In genomic region chr17:81387235-81388060, GRCh38 we compare ENCODE assay signal across 8 cellular contexts. TPM values are rescaled to one million over a fixed set of nuclear protein-coding genes. Genes with fewer than 3 reads are reported as not detected.
A peak's percentile ranks its signal among the peaks of the same experiment; 100 is the strongest.
DNase-seq lines count a peak whose midpoint lies in the region; ATAC-seq, FAIRE-seq and TF ChIP-seq lines count a peak whose summit lies in the region.

No MANE protein-coding gene starts in this region.

- in situ Hi-C loops in K562 (cut with MboI) = no loop called here

- H3K9me3 ChIP-seq in K562 (replicated peaks; ENCODE audit: control insufficient read depth, insufficient read depth, low read depth, low read length) (no peaks in the 10 kb centered on the region), iPS-20b (ENCODE audit: insufficient read depth, low read depth, low read length) (peaks cover 9% of the 10 kb centered on the region), skeletal muscle tissue (ENCODE audit: control insufficient read depth in 3 of 3, low read length in 3 of 3) (no peaks in the 10 kb centered on the region)

- DNase-seq in GM10248 (ENCODE audit: extremely low spot score) (peak; percentile 79), NOMO-1 treated with DMSO at 0.1 percent for 48 hours (lab: John Stamatoyannopoulos, UW; ENCODE audit: unreplicated experiment) (peak; percentile 74), K562 (ENCODE audit: extremely low read depth in 1 of 4, low spot score in 3 of 4) (peak in 2 of 4 experiments; percentile 70 to 71), KG1 (lab: John Stamatoyannopoulos, UW) (no peak)

- peaks cover 9% of the 10 kb centered on the region; the same call in 2 of the 3 replicates for H3K36me3 ChIP-seq in K562 (ENCODE audit: control insufficient read depth, insufficient read depth, low read length)
- no peaks in the 10 kb centered on the region for H3K36me3 ChIP-seq in iPS-20b (ENCODE audit: insufficient read depth, low read depth, low read length)
- peaks cover 0 to 3% (median 3%) of the 10 kb centered on the region in 3 donors for H3K36me3 ChIP-seq in skeletal muscle tissue (ENCODE audit: control insufficient read depth in 3 of 3, insufficient read depth in 3 of 3, low read length in 3 of 3)

- H2AFZ ChIP-seq in K562 (ENCODE audit: low read depth, low read length) = peak overlapping the region; percentile 90

- BruUV-seq in K562 (replicated peaks; lab: Mats Ljungman, UMichigan) = no TSS peak

- peaks cover 13% of the 10 kb centered on the region for H3K79me2 ChIP-seq in K562 (ENCODE audit: control insufficient read depth, insufficient read depth, low read length)

- no peaks in the 10 kb centered on the region for H3K9me1 ChIP-seq in K562 (ENCODE audit: control insufficient read depth, insufficient read depth, low read length)

- POLR2A ChIA-PET in GM10248 (lab: Yijun Ruan, JAX) = no interaction called here
- POLR2A ChIA-PET in K562 (lab: Yijun Ruan, JAX) = no interaction called here

- intact Hi-C loops in K562 (cut with micrococcal nuclease) = no loop called here

- TF ChIP-seq EP300 in K562 (IDR thresholded peaks at IDR 0.05; ENCODE audit: low read length) = peak; percentile 5; the same call in 1 of the 2 replicates

- peak overlapping the region; percentile 83 for H3K4me2 ChIP-seq in K562 (ENCODE audit: insufficient read depth, low read length)

- ATAC-seq in K562 = peak; percentile 56
- no peak for ATAC-seq in GM18517 (IDR thresholded peaks at IDR 0.05; ENCODE audit: unreplicated experiment)
- no peak for ATAC-seq in GM21423 (IDR thresholded peaks at IDR 0.05; ENCODE audit: unreplicated experiment)

- FAIRE-seq in K562 (lab: Jason Lieb, UNC) = peak; percentile 44

- peak overlapping the region; percentile 77 to 97 for H3K9ac ChIP-seq in K562 (ENCODE audit: insufficient read depth in 1 of 2, low read depth in 2 of 2, low read length in 2 of 2)
- H3K9ac ChIP-seq in iPS-20b (ENCODE audit: low read depth, low read length) = no peak overlapping the region
- H3K9ac ChIP-seq in skeletal muscle tissue (ENCODE audit: low read depth in 1 of 3, low read length in 3 of 3) = peak overlapping the region; percentile 77 to 96 (median 94)

- WGBS in K562 (ENCODE audit: insufficient coverage, low coverage, missing lambda C conversion rate) = 9% methylated on average over 63 of the region's 73 CpGs

- TF ChIP-seq CTCF in GM10248 (IDR thresholded peaks at IDR 0.05; ENCODE audit: control extremely low read depth, extremely low read depth, low read depth, missing control alignments) (no peak), K562 (IDR thresholded peaks at IDR 0.05 in 2 of 3, conservative IDR thresholded peaks at IDR 0.05 in 1 of 3; ENCODE audit: insufficient read depth in 2 of 3, low read depth in 1 of 3, low read length in 3 of 3) (no peak)

- H3K4me1 ChIP-seq in K562 (replicated peaks in 1 of 2; ENCODE audit: control insufficient read depth in 2 of 2, insufficient read depth in 2 of 2, low read length in 2 of 2) (peaks cover 22 to 84% of the 10 kb centered on the region in 2 experiments; a peak in 4 of 5 replicates), iPS-20b (ENCODE audit: insufficient read depth, low read length) (peaks cover 13% of the 10 kb centered on the region; the same call in 1 of the 2 replicates), skeletal muscle tissue (ENCODE audit: control insufficient read depth in 3 of 3, insufficient read depth in 3 of 3, low read length in 3 of 3) (peaks cover 43 to 52% (median 51%) of the 10 kb centered on the region in 3 donors)

- H3K4me3 ChIP-seq in K562 (peak overlapping the region; percentile 54), iPS-20b (ENCODE audit: low read length) (peak overlapping the region; percentile 58), skeletal muscle tissue (ENCODE audit: low read length in 3 of 3) (peak overlapping the region; percentile 73 to 83 (median 81))

- H3K27me3 ChIP-seq in K562 (ENCODE audit: control insufficient read depth in 2 of 2, insufficient read depth in 2 of 2, low read length in 2 of 2) (no peaks in the 10 kb centered on the region), iPS-20b (ENCODE audit: insufficient read depth, low read length) (peaks cover 95% of the 10 kb centered on the region), skeletal muscle tissue (ENCODE audit: control insufficient read depth in 3 of 3, insufficient read depth in 3 of 3, low read length in 3 of 3) (peaks cover 0 to 2% (median 0%) of the 10 kb centered on the region in 3 donors)

- peak; percentile 69 for TF ChIP-seq POLR2A in K562 (conservative IDR thresholded peaks at IDR 0.05)

- no peak for TF ChIP-seq RAD21 in K562 (CRISPR knock-in tag; conservative IDR thresholded peaks at IDR 0.05 in 1 of 2, IDR thresholded peaks at IDR 0.05 in 1 of 2)

- H4K20me1 ChIP-seq in K562 (replicated peaks; ENCODE audit: control insufficient read depth, insufficient read depth, low read length) = no peaks in the 10 kb centered on the region; the same call in 1 of the 2 replicates

- H3K27ac ChIP-seq in K562 (ENCODE audit: extremely low read depth, low read depth, low read length) (peak overlapping the region; percentile 83), iPS-20b (ENCODE audit: low read length) (no peak overlapping the region), skeletal muscle tissue (ENCODE audit: low read depth, low read length) (peak overlapping the region; percentile 93)

- CTCF ChIA-PET in GM10248 (lab: Yijun Ruan, JAX) (no interaction called here), K562 (lab: Yijun Ruan, JAX; ENCODE audit: low intra/inter-chr PET ratio) (interaction anchor here (0.7 kb wide), 1 partner anchor 46 kb away, joined by 3 read pairs; no protein-coding TSS in a partner anchor)

TF ChIP-seq in K562, 482 proteins besides CTCF, POLR2A, EP300 and RAD21 (continues in another document):
- 0 out of 2 replicates have a peak, but pooled peaks have one; percentile 1 for TF ChIP-seq MYC (IDR thresholded peaks at IDR 0.05; ENCODE audit: low read depth, low read length)
- no peak for TF ChIP-seq MYC (CRISPR knock-in tag; IDR thresholded peaks at IDR 0.05; ENCODE audit: borderline replicate concordance, low read depth)
- peak; percentile 35; the same call in 1 of the 2 replicates for TF ChIP-seq RB1 (IDR thresholded peaks at IDR 0.05; ENCODE audit: low read depth)
- TF ChIP-seq MAFK (IDR thresholded peaks at IDR 0.05; ENCODE audit: low read length) = no peak
- TF ChIP-seq ZSCAN29 (IDR thresholded peaks at IDR 0.05) = peak; percentile 86
- TF ChIP-seq, protein P1, sequence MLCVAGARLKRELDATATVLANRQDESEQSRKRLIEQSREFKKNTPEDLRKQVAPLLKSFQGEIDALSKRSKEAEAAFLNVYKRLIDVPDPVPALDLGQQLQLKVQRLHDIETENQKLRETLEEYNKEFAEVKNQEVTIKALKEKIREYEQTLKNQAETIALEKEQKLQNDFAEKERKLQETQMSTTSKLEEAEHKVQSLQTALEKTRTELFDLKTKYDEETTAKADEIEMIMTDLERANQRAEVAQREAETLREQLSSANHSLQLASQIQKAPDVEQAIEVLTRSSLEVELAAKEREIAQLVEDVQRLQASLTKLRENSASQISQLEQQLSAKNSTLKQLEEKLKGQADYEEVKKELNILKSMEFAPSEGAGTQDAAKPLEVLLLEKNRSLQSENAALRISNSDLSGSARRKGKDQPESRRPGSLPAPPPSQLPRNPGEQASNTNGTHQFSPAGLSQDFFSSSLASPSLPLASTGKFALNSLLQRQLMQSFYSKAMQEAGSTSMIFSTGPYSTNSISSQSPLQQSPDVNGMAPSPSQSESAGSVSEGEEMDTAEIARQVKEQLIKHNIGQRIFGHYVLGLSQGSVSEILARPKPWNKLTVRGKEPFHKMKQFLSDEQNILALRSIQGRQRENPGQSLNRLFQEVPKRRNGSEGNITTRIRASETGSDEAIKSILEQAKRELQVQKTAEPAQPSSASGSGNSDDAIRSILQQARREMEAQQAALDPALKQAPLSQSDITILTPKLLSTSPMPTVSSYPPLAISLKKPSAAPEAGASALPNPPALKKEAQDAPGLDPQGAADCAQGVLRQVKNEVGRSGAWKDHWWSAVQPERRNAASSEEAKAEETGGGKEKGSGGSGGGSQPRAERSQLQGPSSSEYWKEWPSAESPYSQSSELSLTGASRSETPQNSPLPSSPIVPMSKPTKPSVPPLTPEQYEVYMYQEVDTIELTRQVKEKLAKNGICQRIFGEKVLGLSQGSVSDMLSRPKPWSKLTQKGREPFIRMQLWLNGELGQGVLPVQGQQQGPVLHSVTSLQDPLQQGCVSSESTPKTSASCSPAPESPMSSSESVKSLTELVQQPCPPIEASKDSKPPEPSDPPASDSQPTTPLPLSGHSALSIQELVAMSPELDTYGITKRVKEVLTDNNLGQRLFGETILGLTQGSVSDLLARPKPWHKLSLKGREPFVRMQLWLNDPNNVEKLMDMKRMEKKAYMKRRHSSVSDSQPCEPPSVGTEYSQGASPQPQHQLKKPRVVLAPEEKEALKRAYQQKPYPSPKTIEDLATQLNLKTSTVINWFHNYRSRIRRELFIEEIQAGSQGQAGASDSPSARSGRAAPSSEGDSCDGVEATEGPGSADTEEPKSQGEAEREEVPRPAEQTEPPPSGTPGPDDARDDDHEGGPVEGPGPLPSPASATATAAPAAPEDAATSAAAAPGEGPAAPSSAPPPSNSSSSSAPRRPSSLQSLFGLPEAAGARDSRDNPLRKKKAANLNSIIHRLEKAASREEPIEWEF (CRISPR knock-in tag; IDR thresholded peaks at IDR 0.05) = no peak
- peak; percentile 41 for TF ChIP-seq RBM22 (IDR thresholded peaks at IDR 0.05; ENCODE audit: low read depth, low read length, poor library complexity, severe bottlenecking)

RNA-seq across cellular contexts. Expression of gene BAHCC1, which starts 7.8 kb away (rescaled TPM):
- total RNA-seq in K562 (2011; cell fraction: chromatin; rRNA removed; ENCODE audit: low replicate concordance) = 32.5 and 87.9 TPM in 2 replicates
- 48.6 and 57.5 TPM in 2 replicates for total RNA-seq in K562 (2011; cell fraction: nucleolus; rRNA removed)
- 39.0 and 40.6 TPM in 2 replicates for total RNA-seq in K562 (2011; cell fraction: nucleoplasm; rRNA removed)
- total RNA-seq in K562 (2014; rRNA removed) = 11.1 and 13.9 TPM in 2 replicates
- 2.1 and 2.6 TPM in 2 replicates for total RNA-seq in K562 (2014; rRNA removed; fragmentation: Illumina TruSeq; extraction: Trizol)
- 5.0 and 6.5 TPM in 2 replicates for total RNA-seq in K562 (2015; rRNA removed; fragmentation: Illumina TruSeq; extraction: Trizol)
- 20.8 and 26.9 TPM in 2 replicates for total RNA-seq in K562 (2021)
- polyA plus RNA-seq in K562 (2011; rRNA removed) = 4.4 and 11.8 TPM in 2 replicates
- 8.6 and 8.8 TPM in 2 replicates for polyA plus RNA-seq in K562 (2011; cell fraction: cytosol; rRNA removed)
- polyA plus RNA-seq in K562 (2011; cell fraction: nucleus; rRNA removed) = 112 and 139 TPM in 2 replicates
- 14.4 and 22.5 TPM in 2 replicates for polyA plus RNA-seq in K562 (2012)
- polyA plus RNA-seq in K562 (2014; fragmentation: Illumina TruSeq; extraction: Trizol) = 5.5 and 6.8 TPM in 2 replicates
- under 1 TPM; 0.14 to 0.24 TPM for polyA plus RNA-seq in K562 (2014; fragmentation: Nextera tagmentation; extraction: Ambion mirVana)
- polyA plus RNA-seq in K562 (2014; rRNA removed) = 17.2 and 23.3 TPM in 2 replicates
- 0.72 and 2.7 TPM in 2 replicates for polyA minus RNA-seq in K562 (2011; rRNA and poly(A)+ RNA removed)
- 6.8 and 8.7 TPM in 2 replicates for polyA minus RNA-seq in K562 (2011; cell fraction: cytosol; rRNA and poly(A)+ RNA removed)
- 12.7 and 15.3 TPM in 2 replicates for polyA minus RNA-seq in K562 (2011; cell fraction: nucleus; rRNA and poly(A)+ RNA removed)
- total RNA-seq in skeletal muscle tissue = 8.4 TPM
